Comparison of ENCODE assay signal across 23 cellular contexts in the genomic region with DNA sequence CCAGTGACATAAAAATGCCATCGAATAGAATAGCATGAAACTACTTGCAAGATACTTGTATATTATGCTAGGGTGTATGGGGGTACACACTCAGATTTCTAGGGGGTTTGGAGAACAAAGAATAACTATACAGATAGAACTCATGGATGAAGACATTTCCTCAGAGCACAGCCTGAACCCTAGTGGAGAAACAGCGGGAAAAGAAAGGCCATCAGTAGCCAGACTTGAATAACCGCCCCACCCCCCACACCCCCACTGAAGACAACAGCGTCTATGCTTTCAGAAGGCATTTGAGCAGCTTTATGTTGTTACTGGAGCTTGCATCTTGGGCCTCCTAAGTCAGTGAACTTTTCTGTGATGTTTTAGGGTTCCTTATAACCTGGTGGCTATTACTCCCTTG.
DNase-seq lines count a peak whose midpoint lies in the region; ATAC-seq and TF ChIP-seq lines count a peak whose summit lies in the region.
"Had no signal": no experiment of that assay in that cellular context is flagged by ENCODE, and none has a peak within 500 bp of the region (broad histone marks: within the 10 kb centered on the region; RNA-seq: fewer than 3 reads in every experiment).

No MANE protein-coding gene starts in this region.

- H3K27ac ChIP-seq in GM23338 (ENCODE audit: low read depth) (no peak overlapping the region), WERI-Rb-1 (no peak overlapping the region), sigmoid colon (no peak overlapping the region)
- H3K27ac ChIP-seq: esophagus muscularis mucosa, gastrocnemius medialis, suprapubic skin had no signal

- H3K27ac Mint-ChIP-seq in GM23338 (no peak overlapping the region), osteocyte (ENCODE audit: unreplicated experiment) (no peak overlapping the region)
- H3K27ac Mint-ChIP-seq: CD14-positive monocyte; effector memory CD8-positive, alpha-beta T cell; IgD-negative memory B cell; stimulated activated effector memory CD8-positive, alpha-beta T cell treated with anti-CD3 and anti-CD28 coated beads, Interleukin-12 subunit alpha, Interleukin-12 subunit beta, amount 100 ng/mL, for 72 hours had no signal

- TF ChIP-seq CTCF in GM23338 (conservative IDR thresholded peaks at IDR 0.05; ENCODE audit: low read depth in 2 of 2): peak in 1 of 2 experiments; percentile 16; a peak in 1 of 4 replicates
- no peak for TF ChIP-seq CTCF in WERI-Rb-1 (IDR thresholded peaks at IDR 0.05; ENCODE audit: low read depth, low read length)
- no peak for TF ChIP-seq CTCF in osteocyte (IDR thresholded peaks at IDR 0.05)
- no peak for TF ChIP-seq CTCF in sigmoid colon (IDR thresholded peaks at IDR 0.05)

- H4K20me1 ChIP-seq in GM23338 (replicated peaks; ENCODE audit: insufficient read depth): no peaks in the 10 kb centered on the region

- WGBS in sigmoid colon, 2 donors: 62 to 78% methylated on average over 4 of the region's 4 CpGs

- peaks cover 6% of the 10 kb centered on the region; the same call in 1 of the 2 replicates for H3K9me2 ChIP-seq in GM23338 (ENCODE audit: insufficient read depth)

- H3K36me3 Mint-ChIP-seq in GM23338 (ENCODE audit: low read depth): no peaks in the 10 kb centered on the region
- no peaks in the 10 kb centered on the region for H3K36me3 Mint-ChIP-seq in osteocyte (ENCODE audit: unreplicated experiment)
- H3K36me3 Mint-ChIP-seq: CD14-positive monocyte; IgD-negative memory B cell; stimulated activated effector memory CD8-positive, alpha-beta T cell treated with anti-CD3 and anti-CD28 coated beads, Interleukin-12 subunit alpha, Interleukin-12 subunit beta, amount 100 ng/mL, for 72 hours had no signal

- DNase-seq in GM23338 (ENCODE audit: low spot score) (peak; percentile 59), WERI-Rb-1 (peak; percentile 25), hippocampal formation (lab: John Stamatoyannopoulos, UW) (peak; percentile 26 to 65), nucleus accumbens (lab: John Stamatoyannopoulos, UW) (peak in 33 of 56 donors; percentile 4 to 66 (median 32)), osteocyte (ENCODE audit: extremely low spot score, unreplicated experiment) (no peak), sigmoid colon (no peak)
- no peak for DNase-seq in effector CD4-positive, alpha-beta T cell
- DNase-seq: activated CD4-positive, CD25-positive, alpha-beta regulatory T cell treated with anti-CD3 and anti-CD28 coated beads, Interleukin-2, amount 50 U/mL, for 72 hours; activated T-cell treated with anti-CD3 and anti-CD28 coated beads, Interleukin-2, amount 50 U/mL, for 1 hour; effector memory CD8-positive, alpha-beta T cell; gastrocnemius medialis; mammary epithelial cell; NCI-H1092 treated with DMSO at 0.1 percent for 48 hours; NCI-H187 treated with DMSO at 0.1 percent for 48 hours; retina; SW 1271 had no signal

- intact Hi-C loops in sigmoid colon (cut with DNase I): no loop called here

- H3K4me1 Mint-ChIP-seq in GM23338 (peaks cover 41% of the 10 kb centered on the region), osteocyte (ENCODE audit: unreplicated experiment) (no peaks in the 10 kb centered on the region)
- H3K4me1 Mint-ChIP-seq: CD14-positive monocyte; IgD-negative memory B cell; stimulated activated effector memory CD8-positive, alpha-beta T cell treated with anti-CD3 and anti-CD28 coated beads, Interleukin-12 subunit alpha, Interleukin-12 subunit beta, amount 100 ng/mL, for 72 hours had no signal

- TF ChIP-seq POLR2A in sigmoid colon (IDR thresholded peaks at IDR 0.05): no peak

- H2AFZ ChIP-seq in GM23338: no peak overlapping the region; the same call in 1 of the 2 replicates

- H3K4me2 ChIP-seq in GM23338: peak overlapping the region; percentile 63
- H3K4me2 ChIP-seq: smooth muscle cell had no signal

- H3K27me3 ChIP-seq in GM23338 (ENCODE audit: insufficient read depth) (no peaks in the 10 kb centered on the region), WERI-Rb-1 (ENCODE audit: insufficient read depth, low read depth, severe bottlenecking) (no peaks in the 10 kb centered on the region), sigmoid colon (no peaks in the 10 kb centered on the region)
- H3K27me3 ChIP-seq: esophagus muscularis mucosa, gastrocnemius medialis, suprapubic skin had no signal

- ATAC-seq in GM23338: peak; percentile 57
- ATAC-seq: effector memory CD8-positive, alpha-beta T cell; gastrocnemius medialis; HCT116; stimulated activated effector memory CD8-positive, alpha-beta T cell treated with anti-CD3 and anti-CD28 coated beads, Interleukin-12 subunit alpha, Interleukin-12 subunit beta, amount 100 ng/mL, for 72 hours had no signal

- no peaks in the 10 kb centered on the region for H3K36me3 ChIP-seq in GM23338 (ENCODE audit: insufficient read depth)
- H3K36me3 ChIP-seq in WERI-Rb-1: no peaks in the 10 kb centered on the region
- no peaks in the 10 kb centered on the region for H3K36me3 ChIP-seq in sigmoid colon
- H3K36me3 ChIP-seq: esophagus muscularis mucosa, gastrocnemius medialis, suprapubic skin had no signal

- H3K4me3 ChIP-seq in GM23338: no peak overlapping the region
- no peak overlapping the region for H3K4me3 ChIP-seq in WERI-Rb-1 (ENCODE audit: low read depth, low read length)
- no peak overlapping the region for H3K4me3 ChIP-seq in sigmoid colon
- H3K4me3 ChIP-seq: esophagus muscularis mucosa, gastrocnemius medialis, smooth muscle cell, suprapubic skin had no signal

- no peak for TF ChIP-seq EP300 in sigmoid colon (IDR thresholded peaks at IDR 0.05)

- H3K9me3 Mint-ChIP-seq in GM23338 (no peaks in the 10 kb centered on the region), osteocyte (ENCODE audit: unreplicated experiment) (no peaks in the 10 kb centered on the region)
- H3K9me3 Mint-ChIP-seq: CD14-positive monocyte; IgD-negative memory B cell; stimulated activated effector memory CD8-positive, alpha-beta T cell treated with anti-CD3 and anti-CD28 coated beads, Interleukin-12 subunit alpha, Interleukin-12 subunit beta, amount 100 ng/mL, for 72 hours had no signal

- no peaks in the 10 kb centered on the region for H3K79me2 ChIP-seq in GM23338 (replicated peaks; ENCODE audit: insufficient read depth)

- H3K4me1 ChIP-seq in GM23338 (ENCODE audit: insufficient read depth) (peaks cover 27% of the 10 kb centered on the region), sigmoid colon (peaks cover 0 to 9% (median 4%) of the 10 kb centered on the region in 4 donors)
- H3K4me1 ChIP-seq: esophagus muscularis mucosa, gastrocnemius medialis, suprapubic skin had no signal

- H3K4me3 Mint-ChIP-seq in GM23338 (no peak overlapping the region), osteocyte (ENCODE audit: unreplicated experiment) (no peak overlapping the region)
- H3K4me3 Mint-ChIP-seq: CD14-positive monocyte; effector memory CD8-positive, alpha-beta T cell; IgD-negative memory B cell; stimulated activated effector memory CD8-positive, alpha-beta T cell treated with anti-CD3 and anti-CD28 coated beads, Interleukin-12 subunit alpha, Interleukin-12 subunit beta, amount 100 ng/mL, for 72 hours had no signal

- H3K27me3 Mint-ChIP-seq in GM23338 (ENCODE audit: insufficient read depth, low read depth, poor library complexity) (no peaks in the 10 kb centered on the region), osteocyte (ENCODE audit: unreplicated experiment) (peaks cover 4% of the 10 kb centered on the region)
- H3K27me3 Mint-ChIP-seq: effector memory CD8-positive, alpha-beta T cell; IgD-negative memory B cell had no signal

- H3K9me3 ChIP-seq in WERI-Rb-1 (ENCODE audit: severe bottlenecking): no peaks in the 10 kb centered on the region
- H3K9me3 ChIP-seq in sigmoid colon: no peaks in the 10 kb centered on the region
- H3K9me3 ChIP-seq: esophagus muscularis mucosa, gastrocnemius medialis, suprapubic skin had no signal

- H3F3A ChIP-seq in GM23338 (replicated peaks; ENCODE audit: low read depth): no peaks in the 10 kb centered on the region

TF ChIP-seq in GM23338, 12 proteins besides CTCF, POLR2A, EP300 and RAD21 (continues in another document):
- TF ChIP-seq ZNF114 (CRISPR knock-in tag; IDR thresholded peaks at IDR 0.05): no peak
- no peak for TF ChIP-seq EZH2 (IDR thresholded peaks at IDR 0.05; ENCODE audit: low read depth, unreplicated experiment)
- no peak for TF ChIP-seq STAT1 (IDR thresholded peaks at IDR 0.05; ENCODE audit: unreplicated experiment)
- TF ChIP-seq POLR2AphosphoS5 (IDR thresholded peaks at IDR 0.05; ENCODE audit: low read depth): no peak
- TF ChIP-seq, protein P1, sequence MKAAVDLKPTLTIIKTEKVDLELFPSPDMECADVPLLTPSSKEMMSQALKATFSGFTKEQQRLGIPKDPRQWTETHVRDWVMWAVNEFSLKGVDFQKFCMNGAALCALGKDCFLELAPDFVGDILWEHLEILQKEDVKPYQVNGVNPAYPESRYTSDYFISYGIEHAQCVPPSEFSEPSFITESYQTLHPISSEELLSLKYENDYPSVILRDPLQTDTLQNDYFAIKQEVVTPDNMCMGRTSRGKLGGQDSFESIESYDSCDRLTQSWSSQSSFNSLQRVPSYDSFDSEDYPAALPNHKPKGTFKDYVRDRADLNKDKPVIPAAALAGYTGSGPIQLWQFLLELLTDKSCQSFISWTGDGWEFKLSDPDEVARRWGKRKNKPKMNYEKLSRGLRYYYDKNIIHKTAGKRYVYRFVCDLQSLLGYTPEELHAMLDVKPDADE (IDR thresholded peaks at IDR 0.05): no peak
- TF ChIP-seq CREB1 (CRISPR knock-in tag; IDR thresholded peaks at IDR 0.05; ENCODE audit: low read depth): no peak

Comparison
In these comparisons a context has a peak if more than half of its experiments do, and no peak if none do; other contexts are left out.
1. DNase-seq: peak in GM23338 (single experiment), WERI-Rb-1 (single experiment), hippocampal formation (2 of 2) and nucleus accumbens (33 of 56); none in osteocyte (single experiment), sigmoid colon (single experiment) and effector CD4-positive, alpha-beta T cell (single experiment).